8 cellular contexts compared by ENCODE assay signal in the genomic region with DNA sequence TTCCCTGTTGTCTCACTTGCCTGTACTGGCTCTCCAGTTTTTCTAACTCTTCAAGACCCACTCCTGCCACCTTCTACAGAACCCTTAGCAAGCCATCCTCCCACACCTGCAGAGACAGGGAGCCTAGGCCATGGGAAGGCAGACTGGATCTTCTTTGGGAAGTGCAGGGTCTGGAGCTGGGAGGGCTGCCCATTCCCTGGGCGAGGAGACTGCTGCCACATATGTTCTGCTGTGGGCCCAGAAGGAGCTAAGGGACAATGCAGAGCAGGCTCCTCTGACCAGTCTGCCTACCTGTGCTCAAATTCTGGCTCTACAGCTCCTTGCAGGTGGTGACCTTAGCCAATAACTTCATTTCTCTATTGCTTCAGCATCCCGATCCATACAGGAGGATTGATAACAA.
"Had no signal": no experiment of that assay in that cellular context is flagged by ENCODE, and none has a peak within 500 bp of the region (broad histone marks: within the 10 kb centered on the region; RNA-seq: fewer than 3 reads in every experiment).

No MANE protein-coding gene starts in this region.

- H3K27ac Mint-ChIP-seq: HFFc6 had no signal

- H3K4me1 ChIP-seq: HAP-1 had no signal

- DNase-seq: GOT3, H7, HFFc6, IMR-90, KG1 had no signal

- H3K36me3 ChIP-seq: HAP-1 had no signal

- H3K4me3 Mint-ChIP-seq: HFFc6 had no signal

- H3K9me3 ChIP-seq: HAP-1 had no signal

- H3K4me3 ChIP-seq: HAP-1, K562 had no signal

- ATAC-seq: HCT116, K562 had no signal
